ENCODE assay signal across 16 cellular contexts in genomic region chr6:3285732-3286131, GRCh38. TPM values are rescaled to one million over a fixed set of nuclear protein-coding genes. Genes with fewer than 3 reads are reported as not detected.
"Had no signal": no experiment of that assay in that cellular context is flagged by ENCODE, and none has a peak within 500 bp of the region (broad histone marks: within the 10 kb centered on the region; RNA-seq: fewer than 3 reads in every experiment).

No MANE protein-coding gene starts in this region.

- H3K4me1 Mint-ChIP-seq: activated naive CD4-positive, alpha-beta T cell treated with anti-CD3 and anti-CD28 coated beads, Interleukin-2, amount 50 U/mL, for 24 hours; central memory CD8-positive, alpha-beta T cell had no signal

- ATAC-seq: effector memory CD8-positive, alpha-beta T cell; mucosa of descending colon; naive thymus-derived CD8-positive, alpha-beta T cell; right lobe of liver; SK-N-SH treated with all-trans-retinoic acid at 6 μM for 48 hours had no signal

- H3K27ac ChIP-seq: adrenal gland, right lobe of liver, stomach had no signal

- DNase-seq: activated CD4-positive, alpha-beta T cell treated with anti-CD3 and anti-CD28 coated beads, Interleukin-2, amount 50 U/mL, for 48 hours; activated T-cell treated with anti-CD3 and anti-CD28 coated beads, Interleukin-2, amount 50 U/mL, for 24 hours; effector memory CD8-positive, alpha-beta T cell; islet precursor cell; mammary epithelial cell; mucosa of descending colon; naive thymus-derived CD8-positive, alpha-beta T cell; stimulated activated CD4-positive, alpha-beta T cell treated with anti-CD3 and anti-CD28 coated beads, Interleukin-1b, Interleukin-23, amount 100 ng/mL, for 48 hours; stomach; T-helper 1 cell; T1000 had no signal

- H3K27ac Mint-ChIP-seq: activated naive CD4-positive, alpha-beta T cell treated with anti-CD3 and anti-CD28 coated beads, Interleukin-2, amount 50 U/mL, for 24 hours; activated T-cell treated with anti-CD3 and anti-CD28 coated beads, Interleukin-2, amount 50 U/mL, for 24 hours; effector memory CD8-positive, alpha-beta T cell had no signal

- H3K4me3 Mint-ChIP-seq: activated naive CD4-positive, alpha-beta T cell treated with anti-CD3 and anti-CD28 coated beads, Interleukin-2, amount 50 U/mL, for 24 hours; activated T-cell treated with anti-CD3 and anti-CD28 coated beads, Interleukin-2, amount 50 U/mL, for 24 hours; central memory CD8-positive, alpha-beta T cell; effector memory CD8-positive, alpha-beta T cell; naive thymus-derived CD8-positive, alpha-beta T cell had no signal

- H3K9me3 Mint-ChIP-seq: activated naive CD4-positive, alpha-beta T cell treated with anti-CD3 and anti-CD28 coated beads, Interleukin-2, amount 50 U/mL, for 24 hours; activated T-cell treated with anti-CD3 and anti-CD28 coated beads, Interleukin-2, amount 50 U/mL, for 24 hours; central memory CD8-positive, alpha-beta T cell; effector memory CD8-positive, alpha-beta T cell; naive thymus-derived CD8-positive, alpha-beta T cell had no signal

- H3K27me3 Mint-ChIP-seq: activated naive CD4-positive, alpha-beta T cell treated with anti-CD3 and anti-CD28 coated beads, Interleukin-2, amount 50 U/mL, for 24 hours; activated T-cell treated with anti-CD3 and anti-CD28 coated beads, Interleukin-2, amount 50 U/mL, for 24 hours; central memory CD8-positive, alpha-beta T cell; effector memory CD8-positive, alpha-beta T cell; naive thymus-derived CD8-positive, alpha-beta T cell had no signal

RNA-seq across cellular contexts. Expression of gene TUBB2B, which starts 58.3 kb away (rescaled TPM):
- total RNA-seq: naive thymus-derived CD8-positive, alpha-beta T cell had no signal
